14 cellular contexts compared by ENCODE assay signal in genomic region chr11:81496566-81496965, GRCh38.
"Had no signal": no experiment of that assay in that cellular context is flagged by ENCODE, and none has a peak within 500 bp of the region (broad histone marks: within the 10 kb centered on the region; RNA-seq: fewer than 3 reads in every experiment).

No MANE protein-coding gene starts in this region.

- H3K27me3 ChIP-seq: pancreas, right atrium auricular region, stomach, transverse colon had no signal

- H3K4me1 ChIP-seq: pancreas, prostate gland, right atrium auricular region, stomach, transverse colon had no signal

- H3K36me3 ChIP-seq: pancreas, prostate gland, right atrium auricular region, stomach, thoracic aorta, transverse colon had no signal

- H3K4me3 Mint-ChIP-seq: natural killer cell had no signal

- H3K9me3 ChIP-seq: mucosa of descending colon, pancreas, prostate gland, right atrium auricular region, stomach, thoracic aorta, transverse colon had no signal

- H3K4me1 Mint-ChIP-seq: natural killer cell had no signal

- H3K4me3 ChIP-seq: coronary artery, mucosa of descending colon, pancreas, prostate gland, right atrium auricular region, stomach, thoracic aorta, transverse colon had no signal

- ATAC-seq: natural killer cell had no signal

- FAIRE-seq: pancreas, small intestine had no signal

- H3K36me3 Mint-ChIP-seq: natural killer cell had no signal

- H3K27ac ChIP-seq: coronary artery, pancreas, prostate gland, right atrium auricular region, stomach, thoracic aorta, transverse colon had no signal

- DNase-seq: effector CD4-positive, alpha-beta T cell; natural killer cell; occipital lobe; pancreas; stimulated activated CD4-positive, alpha-beta T cell treated with anti-CD3 and anti-CD28 coated beads, Interleukin-12 subunit alpha, Interleukin-12 subunit beta, amount 100 ng/mL, for 4 hours; stimulated activated naive CD4-positive, alpha-beta T cell; stomach; transverse colon had no signal

- H3K27ac Mint-ChIP-seq: natural killer cell had no signal
